10 cellular contexts compared by ENCODE assay signal in genomic region chr1:229139320-229139719, GRCh38.
DNase-seq lines count a peak whose midpoint lies in the region; ATAC-seq and TF ChIP-seq lines count a peak whose summit lies in the region.
"Had no signal": no experiment of that assay in that cellular context is flagged by ENCODE, and none has a peak within 500 bp of the region (broad histone marks: within the 10 kb centered on the region; RNA-seq: fewer than 3 reads in every experiment).

No MANE protein-coding gene starts in this region.

- H3K4me3 ChIP-seq in naive thymus-derived CD4-positive, alpha-beta T cell (ENCODE audit: low read length): peak overlapping the region; percentile 38
- no peak overlapping the region for H3K4me3 ChIP-seq in esophagus muscularis mucosa
- H3K4me3 ChIP-seq: cardiac muscle cell, lower lobe of right lung had no signal

- intact Hi-C loops in naive thymus-derived CD4-positive, alpha-beta T cell (cut with micrococcal nuclease): loop anchor here in 1 of 2 donors (2.0 to 10.0 kb wide), 3 partner anchors 15 to 275 kb away; no protein-coding TSS in a partner anchor
- intact Hi-C loops in esophagus muscularis mucosa (cut with DNase I): no loop called here

- no peak for TF ChIP-seq EP300 in esophagus muscularis mucosa (IDR thresholded peaks at IDR 0.05)

- peaks cover 0 to 29% of the 10 kb centered on the region in 2 donors for H3K4me1 ChIP-seq in naive thymus-derived CD4-positive, alpha-beta T cell (ENCODE audit: control insufficient read depth in 2 of 2, insufficient read depth in 2 of 2, low read length in 2 of 2)
- no peaks in the 10 kb centered on the region for H3K4me1 ChIP-seq in esophagus muscularis mucosa
- H3K4me1 ChIP-seq: lower lobe of right lung had no signal

- H3K36me3 ChIP-seq in naive thymus-derived CD4-positive, alpha-beta T cell (ENCODE audit: control insufficient read depth in 2 of 3, insufficient read depth in 3 of 3, low read length in 3 of 3): no peaks in the 10 kb centered on the region
- H3K36me3 ChIP-seq in esophagus muscularis mucosa: no peaks in the 10 kb centered on the region
- H3K36me3 ChIP-seq: cardiac muscle cell, lower lobe of right lung had no signal

- no peak for TF ChIP-seq POLR2A in esophagus muscularis mucosa (IDR thresholded peaks at IDR 0.05; ENCODE audit: low read depth)

- POLR2A ChIA-PET in naive thymus-derived CD4-positive, alpha-beta T cell (lab: Charles Lee): interaction anchor here (0.5 to 2.4 kb wide), 5 partner anchors 10 to 965 kb away, joined by 3 to 9 read pairs (median 3); no protein-coding TSS in a partner anchor

- peak overlapping the region; percentile 35 to 90 (median 55) for H3K27ac Mint-ChIP-seq in naive thymus-derived CD4-positive, alpha-beta T cell
- H3K27ac Mint-ChIP-seq: H9 had no signal

- WGBS in esophagus muscularis mucosa: 91% methylated on average over 8 of the region's 8 CpGs

- peaks cover 0 to 11% (median 0%) of the 10 kb centered on the region in 3 experiments for H3K9me3 ChIP-seq in naive thymus-derived CD4-positive, alpha-beta T cell (ENCODE audit: control insufficient read depth in 2 of 3, low read length in 3 of 3)
- H3K9me3 ChIP-seq in esophagus muscularis mucosa: no peaks in the 10 kb centered on the region
- H3K9me3 ChIP-seq: lower lobe of right lung had no signal

- ATAC-seq in GM18502 (IDR thresholded peaks at IDR 0.05; ENCODE audit: poor library complexity, unreplicated experiment): peak; percentile 70
- ATAC-seq in GM21576 (IDR thresholded peaks at IDR 0.05; ENCODE audit: unreplicated experiment): peak; percentile 79
- no peak for ATAC-seq in naive thymus-derived CD4-positive, alpha-beta T cell
- ATAC-seq in esophagus mucosa: no peak
- no peak for ATAC-seq in GM19467 (IDR thresholded peaks at IDR 0.05; ENCODE audit: unreplicated experiment)
- ATAC-seq: lower lobe of right lung had no signal

- DNase-seq in NCI-H82 treated with DMSO at 0.1 percent for 48 hours (lab: John Stamatoyannopoulos, UW; ENCODE audit: unreplicated experiment) (peak; percentile 62), esophagus muscularis mucosa (ENCODE audit: extremely low spot score) (no peak)
- peak in 1 of 9 donors; percentile 23 for DNase-seq in naive thymus-derived CD4-positive, alpha-beta T cell
- DNase-seq: H9, lower lobe of right lung had no signal

- TF ChIP-seq CTCF in esophagus muscularis mucosa (IDR thresholded peaks at IDR 0.05): no peak

- H3K27me3 Mint-ChIP-seq in naive thymus-derived CD4-positive, alpha-beta T cell: no peaks in the 10 kb centered on the region

- peaks cover 0 to 18% (median 12%) of the 10 kb centered on the region in 11 donors for H3K9me3 Mint-ChIP-seq in naive thymus-derived CD4-positive, alpha-beta T cell

- CTCF ChIA-PET in naive thymus-derived CD4-positive, alpha-beta T cell (lab: Charles Lee): interaction anchor here (2.6 kb wide), 1 partner anchor 10 kb away, joined by 7 read pairs; no protein-coding TSS in a partner anchor

- H3K27ac ChIP-seq in naive thymus-derived CD4-positive, alpha-beta T cell (ENCODE audit: low read depth, low read length): no peak overlapping the region
- H3K27ac ChIP-seq in esophagus muscularis mucosa (replicated peaks in 1 of 4): no peak overlapping the region
- H3K27ac ChIP-seq: cardiac muscle cell, lower lobe of right lung had no signal

- peaks cover 1 to 8% (median 6%) of the 10 kb centered on the region in 5 donors for H3K36me3 Mint-ChIP-seq in naive thymus-derived CD4-positive, alpha-beta T cell

- H3K4me3 Mint-ChIP-seq in naive thymus-derived CD4-positive, alpha-beta T cell: peak overlapping the region; percentile 60 to 82 (median 72)
- H3K4me3 Mint-ChIP-seq: H9 had no signal

- no peaks in the 10 kb centered on the region for H3K27me3 ChIP-seq in naive thymus-derived CD4-positive, alpha-beta T cell (ENCODE audit: control insufficient read depth in 2 of 2, insufficient read depth in 2 of 2, low read length in 2 of 2)
- H3K27me3 ChIP-seq in esophagus muscularis mucosa: no peaks in the 10 kb centered on the region
- H3K27me3 ChIP-seq: cardiac muscle cell had no signal

- peaks cover 20 to 65% (median 48%) of the 10 kb centered on the region in 7 donors for H3K4me1 Mint-ChIP-seq in naive thymus-derived CD4-positive, alpha-beta T cell

Comparison
In these comparisons a context has a peak if more than half of its experiments do, and no peak if none do; other contexts are left out.
1. ATAC-seq: peak in GM18502 (single experiment) and GM21576 (single experiment); none in naive thymus-derived CD4-positive, alpha-beta T cell (single experiment), esophagus mucosa (single experiment) and GM19467 (single experiment).